ENCODE assay signal across 16 cellular contexts in the genomic region with DNA sequence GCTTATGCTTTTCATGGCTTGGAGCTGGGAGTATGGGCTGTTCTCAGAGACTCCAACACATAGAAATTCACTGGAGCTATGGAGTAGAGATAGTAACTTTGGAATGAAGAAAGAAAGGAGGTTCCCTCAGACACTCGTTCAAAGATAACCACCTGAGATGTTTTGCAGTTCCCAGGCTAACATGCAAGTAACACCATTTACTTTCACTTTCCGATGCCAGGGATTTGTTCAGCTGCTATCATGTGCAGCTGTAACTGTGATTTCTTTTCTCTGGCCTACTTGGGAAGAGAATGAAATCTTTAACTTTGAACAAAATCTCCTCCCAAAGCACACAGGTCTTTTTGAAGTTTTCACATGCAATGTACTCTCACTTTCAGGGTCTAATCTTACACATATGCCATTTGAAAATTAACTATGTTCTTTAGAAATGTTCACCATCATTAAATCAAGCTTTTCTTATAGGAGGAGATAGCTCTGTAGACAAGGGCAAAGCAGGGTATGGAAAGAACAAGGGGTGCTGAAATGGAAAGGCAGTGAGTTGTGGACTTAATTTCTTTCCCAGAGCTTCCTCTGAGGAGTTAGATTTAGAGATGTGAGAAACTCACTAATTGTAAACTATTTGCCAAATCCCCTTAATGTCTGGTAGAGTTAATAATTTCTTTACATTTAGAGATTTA.
A peak's percentile ranks its signal among the peaks of the same experiment; 100 is the strongest.
DNase-seq lines count a peak whose midpoint lies in the region; FAIRE-seq and TF ChIP-seq lines count a peak whose summit lies in the region.
"Had no signal": no experiment of that assay in that cellular context is flagged by ENCODE, and none has a peak within 500 bp of the region (broad histone marks: within the 10 kb centered on the region; RNA-seq: fewer than 3 reads in every experiment).

No MANE protein-coding gene starts in this region.

- no peak overlapping the region for H3K9ac ChIP-seq in adipocyte (ENCODE audit: low read length)
- H3K9ac ChIP-seq in rectal smooth muscle tissue (ENCODE audit: low read length) = no peak overlapping the region

- DNase-seq in GM12891 (ENCODE audit: insufficient read length, low spot score) = no peak
- peak; percentile 17 for DNase-seq in adipocyte (ENCODE audit: low read depth)
- DNase-seq in globus pallidus (ENCODE audit: low spot score) = peak; percentile 7
- no peak for DNase-seq in A172 (ENCODE audit: low spot score)
- DNase-seq in stimulated activated CD4-positive, alpha-beta T cell treated with anti-CD3 and anti-CD28 coated beads, Interleukin-15, amount 100 ng/mL, for 24 hours = no peak
- DNase-seq in hippocampal formation (lab: John Stamatoyannopoulos, UW) = no peak
- DNase-seq in iPS-NIHi11 (ENCODE audit: low spot score) = no peak
- DNase-seq: activated CD8-positive, alpha-beta T cell treated with anti-CD3 and anti-CD28 coated beads, Interleukin-2, amount 10 ng/mL, durations not matched to agents 7 days and 5 days; effector memory CD8-positive, alpha-beta T cell; gastrocnemius medialis; immature natural killer cell; NCI-H1048; PC-9 had no signal

- H3K36me3 ChIP-seq in adipocyte (ENCODE audit: control insufficient read depth, insufficient read depth, low read length, severe bottlenecking) = no peaks in the 10 kb centered on the region
- no peaks in the 10 kb centered on the region for H3K36me3 ChIP-seq in rectal smooth muscle tissue (ENCODE audit: control insufficient read depth, insufficient read depth, low read length)
- H3K36me3 ChIP-seq: gastrocnemius medialis, suprapubic skin had no signal

- FAIRE-seq in GM12891 (lab: Jason Lieb, UNC) = peak; percentile 9

- H3K27ac ChIP-seq in rectal smooth muscle tissue (ENCODE audit: low read depth, low read length) = no peak overlapping the region
- H3K27ac ChIP-seq: C4-2B, gastrocnemius medialis, PC-9, suprapubic skin had no signal

- H3K9me3 ChIP-seq in adipocyte (ENCODE audit: control insufficient read depth, low read length) = no peaks in the 10 kb centered on the region
- H3K9me3 ChIP-seq: gastrocnemius medialis, suprapubic skin had no signal

- H3K27me3 ChIP-seq in adipocyte (replicated peaks; ENCODE audit: control insufficient read depth, insufficient read depth, low read length) (no peaks in the 10 kb centered on the region), rectal smooth muscle tissue (ENCODE audit: control insufficient read depth, insufficient read depth, low read length) (no peaks in the 10 kb centered on the region)
- H3K27me3 ChIP-seq: gastrocnemius medialis, suprapubic skin had no signal

- no peak overlapping the region for H3K4me3 ChIP-seq in adipocyte (ENCODE audit: low read length)
- peak overlapping the region; percentile 24 for H3K4me3 ChIP-seq in rectal smooth muscle tissue (ENCODE audit: low read length)
- H3K4me3 ChIP-seq: gastrocnemius medialis, PC-9, suprapubic skin had no signal

- no peak for TF ChIP-seq POLR2A in GM12891 (IDR thresholded peaks at IDR 0.05; ENCODE audit: low read depth, low read length)

- H3K4me1 ChIP-seq in adipocyte (ENCODE audit: control insufficient read depth, insufficient read depth, low read length) (no peaks in the 10 kb centered on the region), rectal smooth muscle tissue (ENCODE audit: control insufficient read depth, insufficient read depth, low read length) (no peaks in the 10 kb centered on the region)
- H3K4me1 ChIP-seq: gastrocnemius medialis, suprapubic skin had no signal

TF ChIP-seq in GM12891, 5 proteins besides CTCF, POLR2A, EP300 and RAD21:
- no peak for TF ChIP-seq POLR2AphosphoS5 (IDR thresholded peaks at IDR 0.05; ENCODE audit: low read depth, low read length)
- no peak for TF ChIP-seq POU2F2 (IDR thresholded peaks at IDR 0.05; ENCODE audit: low read depth, low read length)
- no peak for TF ChIP-seq TAF1 (IDR thresholded peaks at IDR 0.05; ENCODE audit: low read depth, low read length)
- TF ChIP-seq SPI1 (IDR thresholded peaks at IDR 0.05; ENCODE audit: low read depth, low read length) = no peak
- TF ChIP-seq PAX5 (IDR thresholded peaks at IDR 0.05; ENCODE audit: insufficient read depth, low read length, severe bottlenecking) = no peak
TF ChIP-seq in GM12891: peak in this region for 0.

Comparison
In these comparisons a context has a peak if more than half of its experiments do, and no peak if none do; other contexts are left out.
1. DNase-seq: peak in adipocyte (single experiment) and globus pallidus (single experiment); none in GM12891 (single experiment), A172 (single experiment), stimulated activated CD4-positive, alpha-beta T cell treated with anti-CD3 and anti-CD28 coated beads, Interleukin-15, amount 100 ng/mL, for 24 hours (single experiment), hippocampal formation (0 of 2) and iPS-NIHi11 (single experiment).